ENCODE assay signal across 1 cellular context in genomic region chr9:133137451-133138231, GRCh38.
TF ChIP-seq lines count a peak whose summit lies in the region.

No MANE protein-coding gene starts in this region.

TF ChIP-seq in K562, 482 proteins besides CTCF, POLR2A, EP300 and RAD21 (continues in another document):
- TF ChIP-seq HDAC2 (IDR thresholded peaks at IDR 0.05) (peak; percentile 49; the same call in 1 of the 2 replicates), DNMT1 (IDR thresholded peaks at IDR 0.05) (no peak), REST (CRISPR knock-in tag; IDR thresholded peaks at IDR 0.05; ENCODE audit: low read depth) (0 out of 2 replicates have a peak, but pooled peaks have one; percentile 32), ZNF253 (CRISPR knock-in tag; conservative IDR thresholded peaks at IDR 0.05) (no peak), KDM1A (IDR thresholded peaks at IDR 0.05) (peak in 1 of 2 experiments; percentile 34; a peak in 1 of 4 replicates), CTBP1 (IDR thresholded peaks at IDR 0.05; ENCODE audit: borderline replicate concordance) (peak; percentile 72; the same call in 1 of the 2 replicates), ZNF592 (IDR thresholded peaks at IDR 0.05) (peak; percentile 94), ARID3B (CRISPR knock-in tag; IDR thresholded peaks at IDR 0.05; ENCODE audit: borderline replicate concordance) (no peak), MNT (conservative IDR thresholded peaks at IDR 0.05) (peak in 1 of 2 experiments; percentile 53; a peak in 2 of 4 replicates), ZBTB7A (IDR thresholded peaks at IDR 0.05; ENCODE audit: borderline replicate concordance, control insufficient read depth, low read depth, low read length) (peak; percentile 21; the same call in 1 of the 2 replicates), TOE1 (IDR thresholded peaks at IDR 0.05; ENCODE audit: borderline replicate concordance) (no peak), TOE1 (CRISPR knock-in tag; IDR thresholded peaks at IDR 0.05; ENCODE audit: borderline replicate concordance, low read depth) (no peak), TAF7 (tag; IDR thresholded peaks at IDR 0.05) (no peak), FOXP1 (CRISPR knock-in tag; IDR thresholded peaks at IDR 0.05) (peak; percentile 71), TBL1XR1 (IDR thresholded peaks at IDR 0.05; ENCODE audit: low read length in 2 of 2) (0 out of 4 replicates have a peak, but pooled peaks of 1 of the 2 experiments have one; percentile 38), SMAD4 (CRISPR knock-in tag; conservative IDR thresholded peaks at IDR 0.05) (peak; percentile 91), KDM2B (CRISPR knock-in tag; IDR thresholded peaks at IDR 0.05) (no peak), NFRKB (IDR thresholded peaks at IDR 0.05; ENCODE audit: low read depth) (0 out of 2 replicates have a peak, but pooled peaks have one; percentile 32), MBD2 (IDR thresholded peaks at IDR 0.05; ENCODE audit: borderline replicate concordance, low read depth) (no peak), ARID1B (IDR thresholded peaks at IDR 0.05) (peak; percentile 68), RBFOX2 (IDR thresholded peaks at IDR 0.05; ENCODE audit: low read depth, low read length) (peak; percentile 64), EGR1 (conservative IDR thresholded peaks at IDR 0.05) (peak; percentile 70), GTF2B (IDR thresholded peaks at IDR 0.05; ENCODE audit: extremely low read depth, insufficient read length) (no peak), GATA2 (CRISPR knock-in tag; IDR thresholded peaks at IDR 0.05) (no peak), CXXC5 (CRISPR knock-in tag; IDR thresholded peaks at IDR 0.05) (peak; percentile 64; the same call in 1 of the 2 replicates), RBM14 (IDR thresholded peaks at IDR 0.05; ENCODE audit: borderline replicate concordance, insufficient read depth, low read depth, low read length) (no peak), ZNF584 (CRISPR knock-in tag; IDR thresholded peaks at IDR 0.05; ENCODE audit: low read depth) (0 out of 2 replicates have a peak, but pooled peaks have one; percentile 52), HEY1 (CRISPR knock-in tag; IDR thresholded peaks at IDR 0.05; ENCODE audit: borderline replicate concordance) (no peak), ZFP36 (IDR thresholded peaks at IDR 0.05; ENCODE audit: low read depth, low read length, partially characterized antibody) (peak; percentile 66), NBN (IDR thresholded peaks at IDR 0.05; ENCODE audit: low read depth) (peak; percentile 56; the same call in 1 of the 2 replicates), MIER1 (IDR thresholded peaks at IDR 0.05; ENCODE audit: low read depth) (no peak), STAT5A (IDR thresholded peaks at IDR 0.05; ENCODE audit: borderline replicate concordance, low read length) (peak; percentile 74), MAZ (CRISPR knock-in tag; conservative IDR thresholded peaks at IDR 0.05 in 1 of 2, IDR thresholded peaks at IDR 0.05 in 1 of 2) (peak in 1 of 2 experiments; percentile 47; a peak in 1 of 4 replicates), MECOM (CRISPR knock-in tag; IDR thresholded peaks at IDR 0.05) (no peak), DPF2 (IDR thresholded peaks at IDR 0.05) (peak; percentile 33; the same call in 1 of the 2 replicates), TSHZ1 (CRISPR knock-in tag; IDR thresholded peaks at IDR 0.05) (0 out of 2 replicates have a peak, but pooled peaks have one; percentile 30), ZNF589 (CRISPR knock-in tag; IDR thresholded peaks at IDR 0.05; ENCODE audit: low read depth) (0 out of 2 replicates have a peak, but pooled peaks have one; percentile 17), PCBP1 (IDR thresholded peaks at IDR 0.05; ENCODE audit: low read depth, low read length, poor library complexity, severe bottlenecking) (no peak), ATF7 (IDR thresholded peaks at IDR 0.05) (peak; percentile 30; the same call in 1 of the 2 replicates), HDAC1 (IDR thresholded peaks at IDR 0.05) (0 out of 4 replicates have a peak, but pooled peaks of 1 of the 2 experiments have one; percentile 38), UBTF (IDR thresholded peaks at IDR 0.05; ENCODE audit: borderline replicate concordance in 1 of 2, low read depth in 2 of 2, low read length in 2 of 2) (0 out of 4 replicates have a peak, but pooled peaks of 1 of the 2 experiments have one; percentile 77), NR2C1 (IDR thresholded peaks at IDR 0.05) (no peak), NR2C1 (tag; IDR thresholded peaks at IDR 0.05) (0 out of 2 replicates have a peak, but pooled peaks have one; percentile 11), SOX6 (IDR thresholded peaks at IDR 0.05) (peak; percentile 45; the same call in 1 of the 2 replicates), ID3 (CRISPR knock-in tag; IDR thresholded peaks at IDR 0.05) (no peak), ID3 (tag; IDR thresholded peaks at IDR 0.05) (peak; percentile 69; the same call in 1 of the 2 replicates), HMGN3 (IDR thresholded peaks at IDR 0.05; ENCODE audit: borderline replicate concordance, extremely low read depth, insufficient read length, low read depth, low read length) (peak; percentile 70), GATAD2A (IDR thresholded peaks at IDR 0.05) (peak; percentile 67; the same call in 1 of the 2 replicates)
